16 cellular contexts compared by ENCODE assay signal in the genomic region with DNA sequence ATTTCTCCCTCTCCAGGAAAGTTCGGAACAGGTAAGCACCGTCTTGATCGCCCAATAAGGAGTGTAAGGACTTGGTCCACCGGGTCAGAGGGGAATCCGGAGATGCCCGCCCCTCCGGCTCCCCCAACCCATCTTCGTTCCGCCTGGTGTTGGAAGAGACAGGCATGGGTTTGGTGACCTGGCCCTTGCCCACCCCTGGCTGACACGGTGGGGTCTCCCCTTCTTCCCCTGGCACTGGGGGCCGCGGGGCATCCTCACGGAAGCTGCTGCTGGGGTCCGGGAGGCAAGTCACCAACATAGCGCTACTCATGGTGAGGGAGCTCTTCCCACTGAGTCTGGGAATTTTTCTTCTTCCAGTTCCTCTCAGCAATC. TPM values are rescaled to one million over a fixed set of nuclear protein-coding genes. Genes with fewer than 3 reads are reported as not detected.
DNase-seq lines count a peak whose midpoint lies in the region; ATAC-seq, FAIRE-seq and TF ChIP-seq lines count a peak whose summit lies in the region.
"Had no signal": no experiment of that assay in that cellular context is flagged by ENCODE, and none has a peak within 500 bp of the region (broad histone marks: within the 10 kb centered on the region; RNA-seq: fewer than 3 reads in every experiment).

No MANE protein-coding gene starts in this region.

- H3K4me3 ChIP-seq in adipocyte (ENCODE audit: low read length) (peak overlapping the region; percentile 94), kidney epithelial cell (ENCODE audit: low read depth, low read length) (peak overlapping the region; percentile 78), stomach (peak overlapping the region in 2 of 4 donors; percentile 95 to 96), kidney (ENCODE audit: low read length in 2 of 2) (no peak overlapping the region)

- H3K4me1 Mint-ChIP-seq in activated naive CD8-positive, alpha-beta T cell treated with anti-CD3 and anti-CD28 coated beads, Interleukin-2, amount 10 ng/mL, durations not matched to agents 7 days and 5 days: peaks cover 20% of the 10 kb centered on the region
- peaks cover 26% of the 10 kb centered on the region for H3K4me1 Mint-ChIP-seq in activated naive CD8-positive, alpha-beta T cell treated with anti-CD3 and anti-CD28 coated beads for 36 hours
- peaks cover 28% of the 10 kb centered on the region for H3K4me1 Mint-ChIP-seq in T-helper 17 cell

- H3K4me1 ChIP-seq in adipocyte (ENCODE audit: control insufficient read depth, insufficient read depth, low read length): peaks cover 18% of the 10 kb centered on the region
- H3K4me1 ChIP-seq in stomach: peaks cover 8 to 27% (median 9%) of the 10 kb centered on the region in 4 donors
- peaks cover 22 to 23% of the 10 kb centered on the region in 2 donors for H3K4me1 ChIP-seq in kidney (ENCODE audit: control insufficient read depth in 1 of 2, insufficient read depth in 1 of 2, low read depth in 1 of 2, low read length in 2 of 2)

- no peak for TF ChIP-seq POLR2A in stomach (IDR thresholded peaks at IDR 0.05)

- 57 to 76% (median 60%) methylated on average over 15 of the region's 15 CpGs for WGBS in stomach, 5 donors

- TF ChIP-seq CTCF in kidney epithelial cell (IDR thresholded peaks at IDR 0.05; ENCODE audit: insufficient read depth, low read length, poor library complexity, severe bottlenecking) (no peak), stomach (IDR thresholded peaks at IDR 0.05) (no peak), kidney (IDR thresholded peaks at IDR 0.05; ENCODE audit: borderline replicate concordance, extremely low read depth, insufficient read depth) (no peak)

- intact Hi-C loops in stomach (cut with DNase I; ENCODE audit: low total_unique reads): loop anchor here (10.0 kb wide), 1 partner anchor 237 kb away; no protein-coding TSS in a partner anchor
- intact Hi-C loops in kidney (cut with DNase I): no loop called here

- H3K27me3 ChIP-seq in adipocyte (replicated peaks; ENCODE audit: control insufficient read depth, insufficient read depth, low read length): no peaks in the 10 kb centered on the region
- no peaks in the 10 kb centered on the region for H3K27me3 ChIP-seq in kidney epithelial cell (ENCODE audit: control insufficient read depth, insufficient read depth, low read length)
- peaks cover 0 to 25% (median 0%) of the 10 kb centered on the region in 3 donors for H3K27me3 ChIP-seq in stomach
- H3K27me3 ChIP-seq: vagina had no signal

- TF ChIP-seq EP300 in stomach (IDR thresholded peaks at IDR 0.05): no peak

- no peak for DNase-seq in activated naive CD8-positive, alpha-beta T cell treated with anti-CD3 and anti-CD28 coated beads, Interleukin-2, amount 10 ng/mL, durations not matched to agents 7 days and 5 days
- DNase-seq in activated naive CD8-positive, alpha-beta T cell treated with anti-CD3 and anti-CD28 coated beads for 36 hours: no peak
- DNase-seq in adipocyte (ENCODE audit: low read depth) (no peak), kidney epithelial cell (ENCODE audit: low read depth) (no peak), stomach (no peak), T-helper 17 cell (no peak), kidney (no peak)
- DNase-seq: activated gamma-delta T cell, DMS79 treated with DMSO at 0.1 percent for 48 hours, spleen had no signal

- H3K36me3 ChIP-seq in adipocyte (ENCODE audit: control insufficient read depth, insufficient read depth, low read length, severe bottlenecking) (peaks cover 10% of the 10 kb centered on the region), kidney epithelial cell (ENCODE audit: control insufficient read depth, insufficient read depth, low read length) (no peaks in the 10 kb centered on the region), stomach (no peaks in the 10 kb centered on the region), kidney (ENCODE audit: control insufficient read depth in 1 of 2, insufficient read depth in 2 of 2, low read length in 2 of 2) (no peaks in the 10 kb centered on the region)
- H3K36me3 ChIP-seq: vagina had no signal

- peaks cover 4% of the 10 kb centered on the region for H3K36me3 Mint-ChIP-seq in activated naive CD8-positive, alpha-beta T cell treated with anti-CD3 and anti-CD28 coated beads, Interleukin-2, amount 10 ng/mL, durations not matched to agents 7 days and 5 days
- H3K36me3 Mint-ChIP-seq in activated naive CD8-positive, alpha-beta T cell treated with anti-CD3 and anti-CD28 coated beads for 36 hours: no peaks in the 10 kb centered on the region
- peaks cover 2% of the 10 kb centered on the region for H3K36me3 Mint-ChIP-seq in T-helper 17 cell (ENCODE audit: low read depth)

- no peaks in the 10 kb centered on the region for H3K9me3 ChIP-seq in adipocyte (ENCODE audit: control insufficient read depth, low read length)
- H3K9me3 ChIP-seq in stomach: no peaks in the 10 kb centered on the region
- no peaks in the 10 kb centered on the region for H3K9me3 ChIP-seq in T-helper 17 cell (ENCODE audit: control insufficient read depth, low read length, poor library complexity, severe bottlenecking)
- no peaks in the 10 kb centered on the region for H3K9me3 ChIP-seq in kidney (ENCODE audit: control insufficient read depth in 1 of 2, low read length in 2 of 2)
- H3K9me3 ChIP-seq: spleen, vagina had no signal

- H3K9me3 Mint-ChIP-seq in activated naive CD8-positive, alpha-beta T cell treated with anti-CD3 and anti-CD28 coated beads, Interleukin-2, amount 10 ng/mL, durations not matched to agents 7 days and 5 days: no peaks in the 10 kb centered on the region
- H3K9me3 Mint-ChIP-seq in activated naive CD8-positive, alpha-beta T cell treated with anti-CD3 and anti-CD28 coated beads for 36 hours: no peaks in the 10 kb centered on the region
- H3K9me3 Mint-ChIP-seq: central memory CD8-positive, alpha-beta T cell had no signal

- H3K9ac ChIP-seq in adipocyte (ENCODE audit: low read length) (no peak overlapping the region), kidney (ENCODE audit: low read length in 2 of 2) (no peak overlapping the region)

- H3K27ac ChIP-seq in stomach (peak overlapping the region in 3 of 5 donors; percentile 92 to 95 (median 92)), kidney (ENCODE audit: low read depth in 2 of 2, low read length in 2 of 2) (no peak overlapping the region)
- H3K27ac ChIP-seq: vagina had no signal

- peaks cover 15% of the 10 kb centered on the region for H3K27me3 Mint-ChIP-seq in activated naive CD8-positive, alpha-beta T cell treated with anti-CD3 and anti-CD28 coated beads, Interleukin-2, amount 10 ng/mL, durations not matched to agents 7 days and 5 days
- no peaks in the 10 kb centered on the region for H3K27me3 Mint-ChIP-seq in activated naive CD8-positive, alpha-beta T cell treated with anti-CD3 and anti-CD28 coated beads for 36 hours
- no peaks in the 10 kb centered on the region for H3K27me3 Mint-ChIP-seq in T-helper 17 cell
- H3K27me3 Mint-ChIP-seq: central memory CD8-positive, alpha-beta T cell had no signal

- H3K27ac Mint-ChIP-seq in activated naive CD8-positive, alpha-beta T cell treated with anti-CD3 and anti-CD28 coated beads, Interleukin-2, amount 10 ng/mL, durations not matched to agents 7 days and 5 days: no peak overlapping the region
- no peak overlapping the region for H3K27ac Mint-ChIP-seq in activated naive CD8-positive, alpha-beta T cell treated with anti-CD3 and anti-CD28 coated beads for 36 hours
- no peak overlapping the region for H3K27ac Mint-ChIP-seq in T-helper 17 cell

- FAIRE-seq in kidney (lab: Jason Lieb, UNC): no peak
- FAIRE-seq: GM12892, GM19239 had no signal

- ATAC-seq in activated naive CD8-positive, alpha-beta T cell treated with anti-CD3 and anti-CD28 coated beads, Interleukin-2, amount 10 ng/mL, durations not matched to agents 7 days and 5 days (ENCODE audit: low read depth): no peak
- no peak for ATAC-seq in T-helper 17 cell
- ATAC-seq in HG03378 (IDR thresholded peaks at IDR 0.05; ENCODE audit: unreplicated experiment): no peak
- ATAC-seq: esophagus mucosa had no signal

- H3K4me3 Mint-ChIP-seq in activated naive CD8-positive, alpha-beta T cell treated with anti-CD3 and anti-CD28 coated beads, Interleukin-2, amount 10 ng/mL, durations not matched to agents 7 days and 5 days: peak overlapping the region; percentile 84
- no peak overlapping the region for H3K4me3 Mint-ChIP-seq in activated naive CD8-positive, alpha-beta T cell treated with anti-CD3 and anti-CD28 coated beads for 36 hours
- H3K4me3 Mint-ChIP-seq in T-helper 17 cell: no peak overlapping the region
- H3K4me3 Mint-ChIP-seq: central memory CD8-positive, alpha-beta T cell had no signal

- POLR2A ChIA-PET in activated naive CD8-positive, alpha-beta T cell treated with anti-CD3 and anti-CD28 coated beads, Interleukin-2, amount 10 ng/mL, durations not matched to agents 7 days and 5 days (lab: Charles Lee): no interaction called here

RNA-seq across cellular contexts. Expression of gene AXIN2, which starts 3.2 kb away (rescaled TPM):
- total RNA-seq in activated naive CD8-positive, alpha-beta T cell treated with anti-CD3 and anti-CD28 coated beads, Interleukin-2, amount 10 ng/mL, durations not matched to agents 7 days and 5 days: 1 to 10 TPM; 7.7 to 9.8 TPM
- 1 to 10 TPM; 1.5 to 1.6 TPM for total RNA-seq in activated naive CD8-positive, alpha-beta T cell treated with anti-CD3 and anti-CD28 coated beads for 36 hours
- total RNA-seq in kidney epithelial cell: 1.8 and 2.4 TPM in 2 replicates
- 10 to 100 TPM in 4 of 5 donors, 1 to 10 TPM in 1; 4.1 to 46.9 (median 25.3) TPM for total RNA-seq in stomach
- polyA plus RNA-seq in stomach: 1 to 10 TPM; 2.7 to 3.3 (median 3.2) TPM
- 10 to 100 TPM; 28.4 to 31.6 TPM for total RNA-seq in T-helper 17 cell
- total RNA-seq in kidney: 14.0 TPM
- 1.2 TPM for polyA plus RNA-seq in kidney (ENCODE audit: insufficient read depth, low read depth, low replicate concordance)

Comparison
In these comparisons a context has a peak if more than half of its experiments do, and no peak if none do; other contexts are left out.
1. H3K4me3 ChIP-seq: peak in adipocyte (single experiment) and kidney epithelial cell (single experiment); none in kidney (0 of 2).
2. H3K27ac ChIP-seq: peak in stomach (3 of 5); none in kidney (0 of 2).